1 cellular context compared by ENCODE assay signal in the genomic region with DNA sequence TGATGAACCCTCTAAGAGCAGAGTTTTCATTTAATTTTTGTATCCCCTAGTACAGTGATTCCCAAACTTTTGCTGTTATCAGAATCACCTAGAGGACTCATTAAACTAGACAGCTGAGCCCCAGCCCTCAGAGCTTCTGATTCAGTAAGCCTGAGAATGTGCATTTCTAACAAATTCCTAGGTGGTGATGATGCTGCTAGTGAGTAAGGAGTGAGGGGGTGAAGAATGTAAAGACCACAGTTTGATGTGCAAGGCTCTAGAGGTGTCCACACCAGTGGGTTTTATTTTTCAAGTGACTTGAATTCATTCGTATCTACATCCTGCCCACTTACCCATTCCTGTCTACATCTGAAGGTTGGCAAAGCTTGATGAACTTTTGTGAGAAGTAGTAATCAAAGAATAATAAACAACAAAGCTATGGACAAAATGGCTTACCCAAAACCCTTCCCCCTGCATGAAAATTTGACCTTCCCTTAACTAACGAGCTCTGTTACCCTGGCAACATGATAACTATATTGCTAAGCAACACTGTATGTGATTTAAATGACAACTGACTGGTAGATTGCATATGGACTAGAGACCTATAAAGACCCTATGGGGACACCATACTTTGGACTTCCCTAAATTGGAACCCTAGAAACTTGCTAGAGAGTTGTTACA.
TF ChIP-seq lines count a peak whose summit lies in the region.

No MANE protein-coding gene starts in this region.

TF ChIP-seq in GM12878, 131 proteins besides CTCF, POLR2A, EP300 and RAD21:
- TF ChIP-seq RAD51 (IDR thresholded peaks at IDR 0.05) = no peak
TF ChIP-seq in GM12878: peak in this region for 0.
